In genomic region chr11:133403900-133404299, GRCh38 we compare ENCODE assay signal across 10 cellular contexts.
DNase-seq lines count a peak whose midpoint lies in the region; ATAC-seq and TF ChIP-seq lines count a peak whose summit lies in the region.
"Had no signal": no experiment of that assay in that cellular context is flagged by ENCODE, and none has a peak within 500 bp of the region (broad histone marks: within the 10 kb centered on the region; RNA-seq: fewer than 3 reads in every experiment).

No MANE protein-coding gene starts in this region.

- no peak overlapping the region for H3K4me3 ChIP-seq in HFF-Myc (replicated peaks; ENCODE audit: low read depth, low read length)
- H3K4me3 ChIP-seq in Panc1 (ENCODE audit: low read depth in 2 of 2, low read length in 2 of 2): no peak overlapping the region
- H3K4me3 ChIP-seq in lower lobe of right lung: no peak overlapping the region

- no peak overlapping the region for H3K4me3 Mint-ChIP-seq in natural killer cell treated with Interleukin-12 subunit alpha and Interleukin-12 subunit beta and Interleukin-15 and Interleukin-18, amount 100 ng/mL, for 72 hours
- H3K4me3 Mint-ChIP-seq in activated T-helper 1 cell treated with anti-CD3 and anti-CD28 coated beads, Interleukin-12 subunit alpha, Interleukin-12 subunit beta, Interleukin-2, Interleukin-4 antibody, amounts not matched to agents 30 ng/mL and 10 ng/mL and 1 ng/mL, durations not matched to agents 14 hours and 24 hours and 36 hours: no peak overlapping the region

- H3K27me3 Mint-ChIP-seq in natural killer cell treated with Interleukin-12 subunit alpha and Interleukin-12 subunit beta and Interleukin-15 and Interleukin-18, amount 100 ng/mL, for 72 hours: peaks cover 0 to 5% of the 10 kb centered on the region in 2 donors
- no peaks in the 10 kb centered on the region for H3K27me3 Mint-ChIP-seq in activated T-helper 1 cell treated with anti-CD3 and anti-CD28 coated beads, Interleukin-12 subunit alpha, Interleukin-12 subunit beta, Interleukin-2, Interleukin-4 antibody, amounts not matched to agents 30 ng/mL and 10 ng/mL and 1 ng/mL, durations not matched to agents 14 hours and 24 hours and 36 hours (ENCODE audit: insufficient read depth)

- CTCF ChIA-PET in Panc1 (lab: Charles Lee): no interaction called here

- H3K9me3 Mint-ChIP-seq in natural killer cell treated with Interleukin-12 subunit alpha and Interleukin-12 subunit beta and Interleukin-15 and Interleukin-18, amount 100 ng/mL, for 72 hours: peaks cover 9% of the 10 kb centered on the region
- no peaks in the 10 kb centered on the region for H3K9me3 Mint-ChIP-seq in activated T-helper 1 cell treated with anti-CD3 and anti-CD28 coated beads, Interleukin-12 subunit alpha, Interleukin-12 subunit beta, Interleukin-2, Interleukin-4 antibody, amounts not matched to agents 30 ng/mL and 10 ng/mL and 1 ng/mL, durations not matched to agents 14 hours and 24 hours and 36 hours

- in situ Hi-C loops in Panc1 (cut with HindIII; ENCODE audit: low pct_unique_long_range_greater_than_20kb, low sequenced_read_pairs): no loop called here

- ATAC-seq in Panc1 (no peak), lower lobe of right lung (no peak)
- ATAC-seq in natural killer cell treated with Interleukin-12 subunit alpha and Interleukin-12 subunit beta and Interleukin-15 and Interleukin-18, amount 100 ng/mL, for 72 hours: no peak

- H3K27ac Mint-ChIP-seq in natural killer cell treated with Interleukin-12 subunit alpha and Interleukin-12 subunit beta and Interleukin-15 and Interleukin-18, amount 100 ng/mL, for 72 hours: no peak overlapping the region
- H3K27ac Mint-ChIP-seq in activated T-helper 1 cell treated with anti-CD3 and anti-CD28 coated beads, Interleukin-12 subunit alpha, Interleukin-12 subunit beta, Interleukin-2, Interleukin-4 antibody, amounts not matched to agents 30 ng/mL and 10 ng/mL and 1 ng/mL, durations not matched to agents 14 hours and 24 hours and 36 hours: no peak overlapping the region

- DNase-seq in NCI-H748 (lab: John Stamatoyannopoulos, UW; ENCODE audit: unreplicated experiment) (peak; percentile 31), NCI-H748 treated with DMSO at 0.1 percent for 48 hours (lab: John Stamatoyannopoulos, UW) (no peak), HFF-Myc (ENCODE audit: extremely low read depth, low read depth) (no peak), Panc1 (ENCODE audit: low read depth, low spot score) (no peak), lower lobe of right lung (no peak), NCI-H446 (lab: John Stamatoyannopoulos, UW) (no peak)
- no peak for DNase-seq in natural killer cell treated with Interleukin-12 subunit alpha and Interleukin-12 subunit beta and Interleukin-15 and Interleukin-18, amount 100 ng/mL, for 72 hours (ENCODE audit: low spot score)
- DNase-seq in activated T-helper 1 cell treated with anti-CD3 and anti-CD28 coated beads, Interleukin-12 subunit alpha, Interleukin-12 subunit beta, Interleukin-2, Interleukin-4 antibody, amounts not matched to agents 30 ng/mL and 10 ng/mL and 1 ng/mL, durations not matched to agents 14 hours and 24 hours and 36 hours (ENCODE audit: low spot score): no peak
- DNase-seq: HCEC 1CT, posterior cingulate gyrus had no signal

- TF ChIP-seq CTCF in HFF-Myc (IDR thresholded peaks at IDR 0.05; ENCODE audit: low read depth, low read length, missing control alignments) (peak; percentile 5), Panc1 (IDR thresholded peaks at IDR 0.05) (peak; percentile 58), lower lobe of right lung (IDR thresholded peaks at IDR 0.05) (peak; percentile 21)

- H3K36me3 ChIP-seq in Panc1 (ENCODE audit: control insufficient read depth, insufficient read depth, low read length) (no peaks in the 10 kb centered on the region), lower lobe of right lung (no peaks in the 10 kb centered on the region)

- H3K9me3 ChIP-seq in Panc1 (ENCODE audit: control insufficient read depth, insufficient read depth, low read depth, low read length) (no peaks in the 10 kb centered on the region), lower lobe of right lung (no peaks in the 10 kb centered on the region)

- intact Hi-C loops in Panc1 (cut with micrococcal nuclease; ENCODE audit: unreplicated experiment): no loop called here
- intact Hi-C loops in lower lobe of right lung (cut with DNase I): no loop called here
- intact Hi-C loops in activated T-helper 1 cell treated with anti-CD3 and anti-CD28 coated beads, Interleukin-12 subunit alpha, Interleukin-12 subunit beta, Interleukin-2, Interleukin-4 antibody, amounts not matched to agents 30 ng/mL and 10 ng/mL and 1 ng/mL, durations not matched to agents 14 hours and 24 hours and 36 hours (cut with micrococcal nuclease): no loop called here

- no TSS peak for BruUV-seq in Panc1 (replicated peaks; lab: Mats Ljungman, UMichigan)

- H3K27ac ChIP-seq in Panc1 (ENCODE audit: low read length) (no peak overlapping the region), lower lobe of right lung (no peak overlapping the region)

- H3K4me1 Mint-ChIP-seq in natural killer cell treated with Interleukin-12 subunit alpha and Interleukin-12 subunit beta and Interleukin-15 and Interleukin-18, amount 100 ng/mL, for 72 hours (ENCODE audit: low read depth in 2 of 2): no peaks in the 10 kb centered on the region
- H3K4me1 Mint-ChIP-seq in activated T-helper 1 cell treated with anti-CD3 and anti-CD28 coated beads, Interleukin-12 subunit alpha, Interleukin-12 subunit beta, Interleukin-2, Interleukin-4 antibody, amounts not matched to agents 30 ng/mL and 10 ng/mL and 1 ng/mL, durations not matched to agents 14 hours and 24 hours and 36 hours (ENCODE audit: low read depth): no peaks in the 10 kb centered on the region

- H3K27me3 ChIP-seq in Panc1 (ENCODE audit: control insufficient read depth, insufficient read depth, low read length) (no peaks in the 10 kb centered on the region), lower lobe of right lung (ENCODE audit: low read depth) (no peaks in the 10 kb centered on the region)

- POLR2A ChIA-PET in Panc1 (lab: Charles Lee): no interaction called here

- H3K36me3 Mint-ChIP-seq in natural killer cell treated with Interleukin-12 subunit alpha and Interleukin-12 subunit beta and Interleukin-15 and Interleukin-18, amount 100 ng/mL, for 72 hours: no peaks in the 10 kb centered on the region
- no peaks in the 10 kb centered on the region for H3K36me3 Mint-ChIP-seq in activated T-helper 1 cell treated with anti-CD3 and anti-CD28 coated beads, Interleukin-12 subunit alpha, Interleukin-12 subunit beta, Interleukin-2, Interleukin-4 antibody, amounts not matched to agents 30 ng/mL and 10 ng/mL and 1 ng/mL, durations not matched to agents 14 hours and 24 hours and 36 hours (ENCODE audit: low read depth)

- H3K4me1 ChIP-seq in Panc1 (ENCODE audit: control insufficient read depth, insufficient read depth, low read length) (no peaks in the 10 kb centered on the region), lower lobe of right lung (peaks cover 3% of the 10 kb centered on the region)

Comparison
In these comparisons a context has a peak if more than half of its experiments do, and no peak if none do; other contexts are left out.
1. CTCF ChIP-seq: peak in every context shown above with its lines; median percentile 58 in Panc1; 21 in lower lobe of right lung; 5 in HFF-Myc.